Comparison of ENCODE assay signal across 27 cellular contexts in genomic region chr17:50379733-50380132, GRCh38.
"Had no signal": no experiment of that assay in that cellular context is flagged by ENCODE, and none has a peak within 500 bp of the region (broad histone marks: within the 10 kb centered on the region; RNA-seq: fewer than 3 reads in every experiment).

No MANE protein-coding gene starts in this region.

- H3K27me3 Mint-ChIP-seq: naive thymus-derived CD8-positive, alpha-beta T cell had no signal

- H3K9me3 Mint-ChIP-seq: immature natural killer cell; naive thymus-derived CD8-positive, alpha-beta T cell; nephron; neural progenitor cell; stimulated activated effector memory CD8-positive, alpha-beta T cell treated with anti-CD3 and anti-CD28 coated beads, Interleukin-12 subunit alpha, Interleukin-12 subunit beta, amount 100 ng/mL, for 72 hours had no signal

- H3K27me3 ChIP-seq: left lung, neural progenitor cell, neutrophil, right atrium auricular region, spleen, stomach, testis, thyroid gland, upper lobe of right lung had no signal

- H3K79me2 ChIP-seq: parathyroid adenoma had no signal

- DNase-seq: hypothalamus; immature natural killer cell; kidney; left colon; left lung; lower lobe of right lung; mammary epithelial cell; mesenchymal stem cell; naive thymus-derived CD8-positive, alpha-beta T cell; occipital lobe; small intestine; stimulated activated CD4-positive, alpha-beta T cell treated with anti-CD3 and anti-CD28 coated beads, Interleukin-4, amount 100 ng/mL, for 24 hours; stimulated activated naive CD4-positive, alpha-beta T cell; stomach; testis; thyroid gland; upper lobe of right lung had no signal

- FAIRE-seq: islet of Langerhans, kidney, small intestine, urothelium cell line had no signal

- H3K27ac Mint-ChIP-seq: nephron; neural progenitor cell; stimulated activated effector memory CD8-positive, alpha-beta T cell treated with anti-CD3 and anti-CD28 coated beads, Interleukin-12 subunit alpha, Interleukin-12 subunit beta, amount 100 ng/mL, for 72 hours had no signal

- H3K36me3 ChIP-seq: neural progenitor cell had no signal

- H3K9me3 ChIP-seq: left lung, lower lobe of right lung, neutrophil, right atrium auricular region, spleen, stomach, testis, thyroid gland, upper lobe of right lung had no signal

- H3K4me1 ChIP-seq: left lung, lower lobe of right lung, neural progenitor cell, spleen, testis, thyroid gland, upper lobe of right lung had no signal

- ATAC-seq: sciatic nerve; stimulated activated effector memory CD8-positive, alpha-beta T cell treated with anti-CD3 and anti-CD28 coated beads, Interleukin-12 subunit alpha, Interleukin-12 subunit beta, amount 100 ng/mL, for 72 hours; upper lobe of right lung had no signal

- H3K27ac ChIP-seq: left lung, lower lobe of right lung, neural progenitor cell, neutrophil, parathyroid adenoma, right atrium auricular region, spleen, stomach, testis, thyroid gland, upper lobe of right lung had no signal

- H3K4me3 ChIP-seq: left lung, lower lobe of right lung, neural progenitor cell, right atrium auricular region, spleen, stomach, testis, thyroid gland, upper lobe of right lung had no signal

- H3K9ac ChIP-seq: neural progenitor cell, parathyroid adenoma had no signal

- H3K4me2 ChIP-seq: neural progenitor cell had no signal

- H3K4me1 Mint-ChIP-seq: immature natural killer cell; naive thymus-derived CD8-positive, alpha-beta T cell; nephron; neural progenitor cell; stimulated activated effector memory CD8-positive, alpha-beta T cell treated with anti-CD3 and anti-CD28 coated beads, Interleukin-12 subunit alpha, Interleukin-12 subunit beta, amount 100 ng/mL, for 72 hours had no signal

- H3K4me3 Mint-ChIP-seq: immature natural killer cell; naive thymus-derived CD8-positive, alpha-beta T cell; nephron; neural progenitor cell; stimulated activated effector memory CD8-positive, alpha-beta T cell treated with anti-CD3 and anti-CD28 coated beads, Interleukin-12 subunit alpha, Interleukin-12 subunit beta, amount 100 ng/mL, for 72 hours had no signal

- H2AFZ ChIP-seq: neural progenitor cell, parathyroid adenoma had no signal
